Comparison of ENCODE assay signal across 10 cellular contexts in the genomic region with DNA sequence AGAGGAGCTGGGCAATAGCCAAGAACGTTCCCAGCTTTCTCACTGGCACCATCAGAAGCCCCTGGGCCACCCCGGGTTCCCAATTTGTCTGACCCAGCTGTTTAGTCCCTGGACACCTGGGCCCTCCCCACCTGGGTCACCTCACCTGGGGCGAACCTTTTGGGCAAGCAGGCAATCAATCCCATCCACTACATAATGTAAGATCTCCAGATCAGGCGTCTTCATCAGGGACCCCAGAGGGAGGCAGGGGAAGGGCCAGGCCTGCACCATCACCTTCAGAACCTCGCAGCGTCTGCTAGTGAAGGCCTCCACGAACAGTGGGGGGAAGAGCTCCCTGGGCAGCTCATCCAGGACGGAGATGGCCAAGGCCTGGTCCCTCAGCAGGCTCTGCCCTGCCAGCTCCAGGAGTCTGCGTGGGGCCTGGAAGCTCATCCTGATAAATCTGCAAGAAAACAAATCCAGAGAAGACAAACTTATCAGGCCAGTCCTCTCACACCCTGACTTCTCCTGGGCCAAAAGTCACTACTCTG. TPM values are rescaled to one million over a fixed set of nuclear protein-coding genes. Genes with fewer than 3 reads are reported as not detected.
"Had no signal": no experiment of that assay in that cellular context is flagged by ENCODE, and none has a peak within 500 bp of the region (broad histone marks: within the 10 kb centered on the region; RNA-seq: fewer than 3 reads in every experiment).

PRAMEF18 (minus strand) TSS at position 480 of the 530 bp plus-strand sequence; CDS start at position 432, 48 bp downstream.

RNA-seq across cellular contexts. Expression of gene PRAMEF18, which starts in this region (rescaled TPM):
- total RNA-seq: activated CD4-positive, alpha-beta memory T cell treated with anti-CD3 and anti-CD28 coated beads, Interleukin-2, amount 10 ng/mL, durations not matched to agents 7 days and 5 days; activated naive CD4-positive, alpha-beta T cell treated with anti-CD3 and anti-CD28 coated beads for 36 hours; activated naive CD8-positive, alpha-beta T cell treated with anti-CD3 and anti-CD28 coated beads for 36 hours; activated T-helper 1 cell treated with anti-CD3 and anti-CD28 coated beads, Interleukin-12 subunit alpha, Interleukin-12 subunit beta, Interleukin-2, Interleukin-4 antibody, amounts not matched to agents 30 ng/mL and 10 ng/mL and 1 ng/mL, durations not matched to agents 14 hours and 24 hours and 36 hours; IMR-90; Right ventricle myocardium inferior; SJCRH30; T-helper 2 cell treated with Interferon-gamma antibody and Interleukin-4, amounts not matched to agents 100 ng/mL and 5 ng/mL, for 36 hours had no signal
- polyA plus RNA-seq: adipose tissue, IMR-90, SK-N-SH had no signal
